8 cellular contexts compared by ENCODE assay signal in genomic region chr6:106512958-106513480, GRCh38.
DNase-seq lines count a peak whose midpoint lies in the region; ATAC-seq and TF ChIP-seq lines count a peak whose summit lies in the region.

No MANE protein-coding gene starts in this region.

- H2BK120ac ChIP-seq in trophoblast cell (ENCODE audit: insufficient read depth, low read length, poor library complexity), result peak overlapping the region; percentile 1

- no peak overlapping the region for H3K14ac ChIP-seq in trophoblast cell (ENCODE audit: low read length)

- peak overlapping the region; percentile 44 for H4K8ac ChIP-seq in trophoblast cell (ENCODE audit: low read depth, low read length)

- H3K9me3 ChIP-seq in trophoblast cell (ENCODE audit: insufficient read depth, low read depth, low read length), result no peaks in the 10 kb centered on the region

- H3K36me3 ChIP-seq in trophoblast cell (ENCODE audit: control insufficient read depth in 1 of 2, insufficient read depth in 2 of 2, low read length in 2 of 2), result no peaks in the 10 kb centered on the region

- peaks cover 42% of the 10 kb centered on the region for H3K27me3 ChIP-seq in trophoblast cell (ENCODE audit: insufficient read depth, low read length)

- H3K27ac ChIP-seq in trophoblast cell (ENCODE audit: low read depth, low read length), result no peak overlapping the region

- peak overlapping the region; percentile 73 for H3K4me2 ChIP-seq in trophoblast cell (ENCODE audit: low read length)

- H4K91ac ChIP-seq in trophoblast cell (ENCODE audit: low read depth, low read length), result no peak overlapping the region

- H4K12ac ChIP-seq in trophoblast cell (ENCODE audit: low read depth, low read length), result no peak overlapping the region

- whole genome bisulfite sequencing in trophoblast cell (ENCODE audit: extremely low coverage, insufficient coverage, insufficient read length), result no CpG with 5 or more reads among the region's 19 CpGs

- no peak overlapping the region for H2BK5ac ChIP-seq in trophoblast cell (ENCODE audit: low read depth, low read length, poor library complexity)

- no peak overlapping the region for H3K4ac ChIP-seq in trophoblast cell (ENCODE audit: low read depth, low read length)

- no peak for TF ChIP-seq CTCF in epithelial cell of esophagus (IDR thresholded peaks at IDR 0.05; ENCODE audit: insufficient read depth, low read depth, low read length, missing control alignments)

- peaks cover 16 to 21% of the 10 kb centered on the region in 2 experiments for H3K4me1 ChIP-seq in trophoblast cell (ENCODE audit: control insufficient read depth in 1 of 2, insufficient read depth in 2 of 2, low read length in 2 of 2)

- DNase-seq in NAMALWA (ENCODE audit: low spot score) (peak; percentile 65), epithelial cell of esophagus (ENCODE audit: low read depth) (no peak), trophoblast cell (no peak), KG1 (lab: John Stamatoyannopoulos, UW) (no peak)
- no peak for DNase-seq in stimulated activated CD4-positive, alpha-beta T cell treated with anti-CD3 and anti-CD28 coated beads, Interleukin-1b, Interleukin-23, amount 100 ng/mL, for 48 hours

- H3K79me2 ChIP-seq in trophoblast cell (ENCODE audit: control insufficient read depth, insufficient read depth, low read length, poor library complexity), result no peaks in the 10 kb centered on the region

- no peak overlapping the region for H3K9ac ChIP-seq in trophoblast cell (ENCODE audit: low read length)

- no peak overlapping the region for H2BK12ac ChIP-seq in trophoblast cell (ENCODE audit: low read length)

- H3K4me3 ChIP-seq in GM08714 (ENCODE audit: low read length) (peak overlapping the region; percentile 84), epithelial cell of esophagus (ENCODE audit: low read length) (peak overlapping the region; percentile 66), trophoblast cell (ENCODE audit: low read depth, low read length) (no peak overlapping the region)

- H3K23ac ChIP-seq in trophoblast cell (ENCODE audit: low read length), result no peak overlapping the region

- no peak overlapping the region for H3K18ac ChIP-seq in trophoblast cell (ENCODE audit: low read length)

- no peak overlapping the region for H2AK5ac ChIP-seq in trophoblast cell (ENCODE audit: low read length)

- no peaks in the 10 kb centered on the region for H3K79me1 ChIP-seq in trophoblast cell (ENCODE audit: low read length)

- H2AFZ ChIP-seq in trophoblast cell (ENCODE audit: insufficient read depth, low read length, poor library complexity), result no peak overlapping the region

- ATAC-seq in HG02763 (IDR thresholded peaks at IDR 0.05; ENCODE audit: unreplicated experiment) (no peak), HG03139 (IDR thresholded peaks at IDR 0.05; ENCODE audit: unreplicated experiment) (no peak)
